ENCODE assay signal across 38 cellular contexts in genomic region chrX:34112459-34112858, GRCh38. TPM values are rescaled to one million over a fixed set of nuclear protein-coding genes. Genes with fewer than 3 reads are reported as not detected.
"Had no signal": no experiment of that assay in that cellular context is flagged by ENCODE, and none has a peak within 500 bp of the region (broad histone marks: within the 10 kb centered on the region; RNA-seq: fewer than 3 reads in every experiment).

No MANE protein-coding gene starts in this region.

- DNase-seq: Karpas-422, Kasumi-1, MG63, MM.1S, MV-4-11, NCI-H1048, NCI-H1092, NCI-H1092 treated with DMSO at 0.1 percent for 48 hours, NCI-H1105, NCI-H1105 treated with DMSO at 0.1 percent for 48 hours, NCI-H1417, NCI-H1417 treated with DMSO at 0.1 percent for 48 hours, NCI-H1436, NCI-H1436 treated with DMSO at 0.1 percent for 48 hours, NCI-H146, NCI-H1694, NCI-H1694 treated with DMSO at 0.1 percent for 48 hours, NCI-H187, NCI-H187 treated with DMSO at 0.1 percent for 48 hours, NCI-H1930, NCI-H2029, NCI-H2029 treated with DMSO at 0.1 percent for 48 hours, NCI-H2081, NCI-H2081 treated with DMSO at 0.1 percent for 48 hours, NCI-H2107, NCI-H2171, NCI-H2171 treated with DMSO at 0.1 percent for 48 hours, NCI-H2227 treated with DMSO at 0.1 percent for 48 hours, NCI-H226, NCI-H345, NCI-H446, NCI-H446 treated with DMSO at 0.1 percent for 48 hours, NCI-H510A had no signal

- H3K27me3 ChIP-seq: MG63 had no signal

- H3K9ac ChIP-seq: KMS-11 had no signal

- H3K4me2 ChIP-seq: KMS-11 had no signal

- H3K27ac ChIP-seq: KMS-11 had no signal

- H3K36me3 ChIP-seq: MG63 had no signal

- H3K9me3 ChIP-seq: MG63 had no signal

- H3K4me3 ChIP-seq: MG63 had no signal

RNA-seq across cellular contexts. Expression of gene FAM47A, which starts 19.7 kb away (rescaled TPM):
- total RNA-seq: LHCN-M2, M059J, MCF 10A, NCI-H460 had no signal
